In genomic region chr7:120856621-120857352, GRCh38 we compare ENCODE assay signal across 8 cellular contexts. TPM values are rescaled to one million over a fixed set of nuclear protein-coding genes. Genes with fewer than 3 reads are reported as not detected.
A peak's percentile ranks its signal among the peaks of the same experiment; 100 is the strongest.
DNase-seq lines count a peak whose midpoint lies in the region; ATAC-seq and TF ChIP-seq lines count a peak whose summit lies in the region.

No MANE protein-coding gene starts in this region.

- H3K27ac Mint-ChIP-seq in brain = peak overlapping the region; percentile 57 to 92 (median 80)

- DNase-seq in DMS53 (lab: John Stamatoyannopoulos, UW) = peak; percentile 85
- DNase-seq in OCI-M1 (lab: John Stamatoyannopoulos, UW) = peak; percentile 29
- DNase-seq in iPS-NIHi11 (ENCODE audit: low spot score) = peak; percentile 50
- DNase-seq in T-helper 9 cell = no peak

- H3K27me3 ChIP-seq in skeletal muscle satellite cell (ENCODE audit: control insufficient read depth, insufficient read depth, low read length) = no peaks in the 10 kb centered on the region

- TF ChIP-seq CTCF in brain (conservative IDR thresholded peaks at IDR 0.05) = no peak

- H3K4me3 ChIP-seq in skeletal muscle satellite cell (ENCODE audit: low read length) = peak overlapping the region; percentile 78

- H3K4me1 Mint-ChIP-seq in brain = peaks cover 43% of the 10 kb centered on the region

- ATAC-seq in GM19395 (IDR thresholded peaks at IDR 0.05; ENCODE audit: unreplicated experiment) (peak; percentile 72), HG03354 (IDR thresholded peaks at IDR 0.05; ENCODE audit: poor library complexity, severe bottlenecking, unreplicated experiment) (peak; percentile 79)

- H3K4me1 ChIP-seq in skeletal muscle satellite cell (ENCODE audit: control insufficient read depth, insufficient read depth, low read length) = peaks cover 5% of the 10 kb centered on the region

- peaks cover 9% of the 10 kb centered on the region for H3K27me3 Mint-ChIP-seq in brain

- no peaks in the 10 kb centered on the region for H3K36me3 ChIP-seq in skeletal muscle satellite cell (ENCODE audit: insufficient read depth, low read length)

- no peaks in the 10 kb centered on the region for H3K9me3 Mint-ChIP-seq in brain

- H3K4me2 ChIP-seq in skeletal muscle satellite cell (ENCODE audit: low read length) = peak overlapping the region; percentile 87

- H3K9ac ChIP-seq in skeletal muscle satellite cell (ENCODE audit: low read depth, low read length) = peak overlapping the region; percentile 15

- peak overlapping the region; percentile 91 to 98 (median 96) for H3K4me3 Mint-ChIP-seq in brain

- no peaks in the 10 kb centered on the region for H3K9me3 ChIP-seq in skeletal muscle satellite cell (replicated peaks; ENCODE audit: low read length)

- no peaks in the 10 kb centered on the region for H3K36me3 Mint-ChIP-seq in brain

RNA-seq across cellular contexts. Expression of gene TSPAN12, which starts 1.2 kb away (rescaled TPM):
- 0.98 TPM for polyA plus RNA-seq in brain (ENCODE audit: insufficient read depth, low read depth, low replicate concordance)
- 0.76 and 0.87 TPM in 2 replicates for total RNA-seq in skeletal muscle satellite cell (2012; rRNA removed)
